ENCODE assay signal across 9 cellular contexts in the genomic region with DNA sequence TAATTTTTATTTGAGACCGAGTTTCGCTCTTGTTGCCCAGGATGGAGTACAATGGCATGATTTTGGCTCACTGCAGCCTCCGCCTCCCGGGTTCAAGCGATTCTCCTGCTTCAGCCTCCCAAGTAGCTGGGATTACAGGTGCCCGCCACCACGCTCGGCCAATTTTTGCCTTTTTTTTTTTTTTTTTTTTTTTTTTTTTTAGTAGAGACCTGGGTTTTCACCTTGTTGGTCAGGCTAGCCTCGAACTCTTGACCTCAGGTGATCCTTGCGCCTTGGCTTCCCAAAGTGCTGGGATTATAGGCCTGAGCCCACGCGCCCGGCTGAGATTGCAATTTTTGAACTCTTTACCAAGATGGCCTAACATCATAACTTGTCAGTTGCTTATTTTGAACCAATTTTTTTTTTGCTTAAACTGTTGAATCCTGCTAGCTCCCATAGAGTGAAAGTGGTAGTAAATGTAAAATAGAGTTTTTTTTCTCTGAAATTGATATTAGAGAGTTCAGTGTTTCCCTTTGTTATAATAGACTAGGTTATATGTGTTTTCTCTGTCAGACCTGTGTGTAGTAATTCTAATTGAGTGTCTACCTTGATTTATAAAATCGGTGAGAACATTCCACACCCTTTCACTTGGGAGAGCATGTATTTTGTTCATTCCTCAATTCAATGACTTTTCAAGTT. TPM values are rescaled to one million over a fixed set of nuclear protein-coding genes. Genes with fewer than 3 reads are reported as not detected.
DNase-seq lines count a peak whose midpoint lies in the region; ATAC-seq and TF ChIP-seq lines count a peak whose summit lies in the region.
"Had no signal": no experiment of that assay in that cellular context is flagged by ENCODE, and none has a peak within 500 bp of the region (broad histone marks: within the 10 kb centered on the region; RNA-seq: fewer than 3 reads in every experiment).

No MANE protein-coding gene starts in this region.

- ATAC-seq in T-helper 17 cell (no peak), HG03135 (IDR thresholded peaks at IDR 0.05; ENCODE audit: unreplicated experiment) (no peak)
- ATAC-seq: mucosa of descending colon had no signal

- H3K79me1 ChIP-seq in H9 (ENCODE audit: insufficient read depth, low read depth, low read length, poor library complexity, severe bottlenecking) = no peaks in the 10 kb centered on the region

- no peak overlapping the region for H4K91ac ChIP-seq in H9 (ENCODE audit: insufficient read length, low read depth, low read length)

- H3K4me2 ChIP-seq in H9 (ENCODE audit: insufficient read depth, insufficient read length, low read length) = peak overlapping the region; percentile 36
- peak overlapping the region; percentile 95 for H3K4me2 ChIP-seq in skeletal muscle satellite cell (ENCODE audit: low read length)

- H3K9me3 Mint-ChIP-seq in H9 = peaks cover 0 to 4% of the 10 kb centered on the region in 2 experiments; a peak in 2 of 5 replicates

- no peak overlapping the region for H3K27ac ChIP-seq in H9 (ENCODE audit: insufficient read length, low read depth, low read length)

- no peaks in the 10 kb centered on the region for H4K20me1 ChIP-seq in H9 (ENCODE audit: control insufficient read depth, insufficient read depth, insufficient read length)

- H3K27me3 Mint-ChIP-seq in H9 (ENCODE audit: low read depth) (no peaks in the 10 kb centered on the region; the same call in 1 of the 2 replicates), T-helper 17 cell (no peaks in the 10 kb centered on the region)

- H3K4me3 Mint-ChIP-seq in H9 (peak overlapping the region; percentile 98), T-helper 17 cell (peak overlapping the region; percentile 99)

- H2AK5ac ChIP-seq in H9 (ENCODE audit: insufficient read length, low read length) = no peak overlapping the region

- no peak overlapping the region for H3T11ph ChIP-seq in H9 (ENCODE audit: low read length)

- no peak overlapping the region for H3K14ac ChIP-seq in H9 (ENCODE audit: insufficient read depth, low read length)

- H4K8ac ChIP-seq in H9 (replicated peaks; ENCODE audit: insufficient read length, low read depth, low read length) = no peak overlapping the region

- H3K4me1 Mint-ChIP-seq in H9 (peaks cover 43 to 51% of the 10 kb centered on the region in 2 experiments), T-helper 17 cell (peaks cover 40% of the 10 kb centered on the region)

- H3K36me3 Mint-ChIP-seq in H9 (ENCODE audit: insufficient read depth in 1 of 3, low read depth in 3 of 3) (peaks cover 37 to 57% (median 52%) of the 10 kb centered on the region in 3 experiments), T-helper 17 cell (ENCODE audit: low read depth) (peaks cover 7% of the 10 kb centered on the region)

- no peak overlapping the region for H2BK120ac ChIP-seq in H9 (ENCODE audit: low read depth, low read length, poor library complexity, severe bottlenecking)

- H2BK5ac ChIP-seq in H9 (ENCODE audit: insufficient read length, low read length) = no peak overlapping the region

- no peak for TF ChIP-seq CTCF in H9 (conservative IDR thresholded peaks at IDR 0.05)
- no peak for TF ChIP-seq CTCF in foreskin fibroblast (IDR thresholded peaks at IDR 0.05; ENCODE audit: low read depth, low read length)

- no peak overlapping the region for H3K18ac ChIP-seq in H9 (ENCODE audit: insufficient read length, low read depth, low read length)

- H3K23me2 ChIP-seq in H9 (ENCODE audit: insufficient read length, low read depth, low read length, poor library complexity, severe bottlenecking) = peaks cover 3% of the 10 kb centered on the region

- no peak overlapping the region for H2BK20ac ChIP-seq in H9 (ENCODE audit: low read depth, low read length, poor library complexity, severe bottlenecking)

- H3K27ac Mint-ChIP-seq in H9 (peak overlapping the region in 1 of 3 experiments; percentile 40; a peak in 1 of 7 replicates), T-helper 17 cell (peak overlapping the region; percentile 99)

- no peak overlapping the region for H2BK15ac ChIP-seq in H9 (ENCODE audit: low read depth, low read length)

- H3K4me3 ChIP-seq in foreskin fibroblast (ENCODE audit: low read depth in 1 of 2, low read length in 2 of 2) (peak overlapping the region; percentile 20 to 95), skeletal muscle satellite cell (ENCODE audit: low read length) (peak overlapping the region; percentile 87)
- H3K4me3 ChIP-seq: mucosa of descending colon had no signal

- H3K23ac ChIP-seq in H9 (ENCODE audit: insufficient read length, low read depth, low read length) = no peak overlapping the region

- H3K9me3 ChIP-seq in H9 (ENCODE audit: control insufficient read depth, low read depth, low read length) (no peaks in the 10 kb centered on the region), T-helper 17 cell (ENCODE audit: control insufficient read depth, low read length, poor library complexity, severe bottlenecking) (no peaks in the 10 kb centered on the region), skeletal muscle satellite cell (replicated peaks; ENCODE audit: low read length) (no peaks in the 10 kb centered on the region)
- H3K9me3 ChIP-seq: mucosa of descending colon had no signal

- DNase-seq in H9 (no peak), T-helper 17 cell (no peak), foreskin fibroblast (no peak), putamen (ENCODE audit: low spot score) (no peak), NOMO-1 (lab: John Stamatoyannopoulos, UW; ENCODE audit: unreplicated experiment in 2 of 2) (no peak), NCI-H1417 (lab: John Stamatoyannopoulos, UW) (no peak)
- DNase-seq: mucosa of descending colon had no signal

- no peak overlapping the region for H4K5ac ChIP-seq in H9 (ENCODE audit: insufficient read length, low read depth, low read length)

- no peak overlapping the region for H3K56ac ChIP-seq in H9 (ENCODE audit: insufficient read length, low read depth, low read length)

- H3K4me1 ChIP-seq in H9 (ENCODE audit: insufficient read depth, low read length) = no peaks in the 10 kb centered on the region
- peaks cover 30% of the 10 kb centered on the region for H3K4me1 ChIP-seq in skeletal muscle satellite cell (ENCODE audit: control insufficient read depth, insufficient read depth, low read length)

- H2BK12ac ChIP-seq in H9 (ENCODE audit: insufficient read length, low read depth, low read length) = no peak overlapping the region

- peaks cover 75% of the 10 kb centered on the region for H3K79me2 ChIP-seq in H9 (ENCODE audit: insufficient read depth, low read length)

- H2AFZ ChIP-seq in H9 (ENCODE audit: low read length) = no peak overlapping the region

- H3K36me3 ChIP-seq in skeletal muscle satellite cell (ENCODE audit: insufficient read depth, low read length) = peaks cover 9% of the 10 kb centered on the region

- H3K27me3 ChIP-seq in H9 (ENCODE audit: insufficient read depth, low read length) (no peaks in the 10 kb centered on the region), skeletal muscle satellite cell (ENCODE audit: control insufficient read depth, insufficient read depth, low read length) (no peaks in the 10 kb centered on the region)

- no peak overlapping the region for H3K9ac ChIP-seq in H9 (ENCODE audit: extremely low read depth, insufficient read length, low read length)
- H3K9ac ChIP-seq in skeletal muscle satellite cell (ENCODE audit: low read depth, low read length) = peak overlapping the region; percentile 98

- WGBS in H9 (ENCODE audit: extremely low coverage, insufficient read length, low lambda C conversion rate) = no CpG with 5 or more reads among the region's 14 CpGs

- no peak overlapping the region for H3K4ac ChIP-seq in H9 (ENCODE audit: low read depth, low read length)

RNA-seq across cellular contexts. Expression of a gene that starts 3.8 kb away (rescaled TPM):
- total RNA-seq in H9 (2021) = 108 and 112 TPM in 2 replicates
- total RNA-seq in T-helper 17 cell = 100 to 1,000 TPM; 135 to 136 TPM
- total RNA-seq in skeletal muscle satellite cell (2012; rRNA removed) = 38.2 and 39.3 TPM in 2 replicates
